15 cellular contexts compared by ENCODE assay signal in the genomic region with DNA sequence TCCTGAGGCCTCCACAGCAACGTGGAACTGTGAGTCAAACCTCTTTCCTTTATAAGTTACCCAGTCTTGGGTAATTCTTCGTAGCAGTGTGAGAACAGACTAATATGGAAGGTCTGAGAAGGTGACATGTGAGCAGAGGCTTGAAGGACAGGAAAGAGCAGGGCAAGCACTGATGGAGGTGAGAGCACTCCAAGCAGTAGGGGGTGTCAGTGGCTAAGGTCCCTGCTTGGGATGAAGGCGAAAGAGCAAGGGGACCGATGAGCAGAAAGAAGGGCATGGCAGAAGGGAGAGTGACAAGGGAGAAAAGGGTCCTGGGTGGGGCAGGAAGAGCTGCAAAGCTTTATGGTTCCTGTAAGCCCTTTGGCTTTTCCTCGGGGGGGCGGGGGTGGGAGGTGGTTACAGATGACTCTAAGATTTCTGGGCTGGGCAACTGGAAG.
DNase-seq lines count a peak whose midpoint lies in the region; ATAC-seq and TF ChIP-seq lines count a peak whose summit lies in the region.
"Had no signal": no experiment of that assay in that cellular context is flagged by ENCODE, and none has a peak within 500 bp of the region (broad histone marks: within the 10 kb centered on the region; RNA-seq: fewer than 3 reads in every experiment).

No MANE protein-coding gene starts in this region.

- H2AFZ ChIP-seq in Loucy (ENCODE audit: low read length): 0 out of 2 replicates have a peak overlapping the region, but pooled peaks have one; percentile 26

- peaks cover 11% of the 10 kb centered on the region for H3K79me2 ChIP-seq in Loucy (ENCODE audit: insufficient read depth, low read length)

- H3K9me3 ChIP-seq in Loucy (ENCODE audit: insufficient read depth, low read depth, low read length): no peaks in the 10 kb centered on the region
- no peaks in the 10 kb centered on the region for H3K9me3 ChIP-seq in effector memory CD4-positive, alpha-beta T cell (ENCODE audit: control insufficient read depth, low read length)
- H3K9me3 ChIP-seq: colonic mucosa, sigmoid colon had no signal

- no peaks in the 10 kb centered on the region for H3K9me2 ChIP-seq in Loucy (replicated peaks; ENCODE audit: low read depth, low read length)

- ATAC-seq in GM21447 (IDR thresholded peaks at IDR 0.05; ENCODE audit: unreplicated experiment) (no peak), HG03097 (IDR thresholded peaks at IDR 0.05; ENCODE audit: low FRiP score, unreplicated experiment) (no peak)

- H3K4me2 ChIP-seq in Loucy (ENCODE audit: low read depth, low read length, poor library complexity, severe bottlenecking): peak overlapping the region; percentile 89

- no peaks in the 10 kb centered on the region for H3K36me3 ChIP-seq in Loucy (ENCODE audit: insufficient read depth, low read length)
- H3K36me3 ChIP-seq in effector memory CD4-positive, alpha-beta T cell (ENCODE audit: control insufficient read depth, insufficient read depth, low read length): no peaks in the 10 kb centered on the region
- H3K36me3 ChIP-seq: colonic mucosa, sigmoid colon had no signal

- DNase-seq in AML-193 (lab: John Stamatoyannopoulos, UW): peak; percentile 85 to 92
- peak; percentile 23 for DNase-seq in activated T-cell treated with anti-CD3 and anti-CD28 coated beads for 4 hours
- no peak for DNase-seq in effector memory CD4-positive, alpha-beta T cell
- DNase-seq in GOT3 (lab: John Stamatoyannopoulos, UW): no peak
- no peak for DNase-seq in ACHN
- DNase-seq: aorta; colonic mucosa; glutamatergic neuron; H7; nucleus accumbens; sigmoid colon; stimulated activated CD4-positive, alpha-beta T cell treated with anti-CD3 and anti-CD28 coated beads, Interleukin-4, amount 100 ng/mL, for 24 hours had no signal

- no peaks in the 10 kb centered on the region for H4K20me1 ChIP-seq in Loucy (ENCODE audit: insufficient read depth, low read length, poor library complexity, severe bottlenecking)

- peak overlapping the region; percentile 73 for H3K27ac ChIP-seq in effector memory CD4-positive, alpha-beta T cell (ENCODE audit: insufficient read depth, low read length, poor library complexity, severe bottlenecking)
- H3K27ac ChIP-seq: colonic mucosa, sigmoid colon had no signal

- peak overlapping the region; percentile 76 for H3K4me3 ChIP-seq in Loucy (ENCODE audit: low read length, poor library complexity, severe bottlenecking)
- H3K4me3 ChIP-seq in effector memory CD4-positive, alpha-beta T cell (ENCODE audit: insufficient read depth, low read depth, low read length, poor library complexity, severe bottlenecking): no peak overlapping the region
- H3K4me3 ChIP-seq: colonic mucosa, sigmoid colon had no signal

- no peaks in the 10 kb centered on the region for H3K27me3 ChIP-seq in Loucy (ENCODE audit: insufficient read depth, low read length, poor library complexity, severe bottlenecking)
- no peaks in the 10 kb centered on the region for H3K27me3 ChIP-seq in effector memory CD4-positive, alpha-beta T cell (replicated peaks; ENCODE audit: control insufficient read depth, insufficient read depth, low read length, poor library complexity, severe bottlenecking)
- H3K27me3 ChIP-seq: colonic mucosa, sigmoid colon had no signal

- TF ChIP-seq CTCF in Loucy (conservative IDR thresholded peaks at IDR 0.05; ENCODE audit: low read length): peak; percentile 19

- H3F3A ChIP-seq in Loucy (ENCODE audit: low read depth): no peaks in the 10 kb centered on the region

- H3K9ac ChIP-seq in Loucy (ENCODE audit: low read depth, low read length, poor library complexity, severe bottlenecking): no peak overlapping the region

- peaks cover 82% of the 10 kb centered on the region for H3K4me1 ChIP-seq in Loucy (ENCODE audit: insufficient read depth, low read length, poor library complexity, severe bottlenecking)
- peaks cover 65% of the 10 kb centered on the region for H3K4me1 ChIP-seq in effector memory CD4-positive, alpha-beta T cell (ENCODE audit: control insufficient read depth, insufficient read depth, low read length, poor library complexity, severe bottlenecking)
- H3K4me1 ChIP-seq: colonic mucosa had no signal

- in situ Hi-C loops in ACHN (cut with HindIII; ENCODE audit: low pct_ligation_motif_present, low pct_unique_long_range_greater_than_20kb, low sequenced_read_pairs): no loop called here

Comparison
In these comparisons a context has a peak if more than half of its experiments do, and no peak if none do; other contexts are left out.
1. DNase-seq: peak in AML-193 (2 of 2) and activated T-cell treated with anti-CD3 and anti-CD28 coated beads for 4 hours (single experiment); none in effector memory CD4-positive, alpha-beta T cell (0 of 3), GOT3 (single experiment) and ACHN (single experiment).